ENCODE assay signal across 8 cellular contexts in the genomic region with DNA sequence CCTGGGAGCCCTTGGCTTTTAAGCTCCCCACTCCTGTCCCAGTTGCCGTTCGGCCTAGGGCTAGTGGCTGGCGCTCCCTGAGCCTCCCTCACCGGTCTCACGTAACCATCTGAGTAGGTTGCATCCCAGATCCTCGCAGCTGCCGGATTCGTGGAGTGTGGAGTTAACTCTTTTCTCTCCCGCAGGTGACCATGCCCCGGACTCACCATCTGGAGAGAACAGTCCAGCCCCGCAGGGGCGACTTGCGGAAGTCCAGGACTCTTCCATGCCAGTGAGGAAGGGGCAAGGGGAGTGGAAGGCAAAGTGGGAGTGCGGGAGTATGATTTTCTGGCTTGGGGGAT. TPM values are rescaled to one million over a fixed set of nuclear protein-coding genes. Genes with fewer than 3 reads are reported as not detected.
DNase-seq lines count a peak whose midpoint lies in the region; ATAC-seq, FAIRE-seq and TF ChIP-seq lines count a peak whose summit lies in the region.

No MANE protein-coding gene starts in this region.

- intact Hi-C loops in pancreas (cut with DNase I), result no loop called here

- ATAC-seq in SK-N-SH treated with all-trans-retinoic acid at 6 μM for 48 hours (no peak), pancreas (no peak), GM18505 (IDR thresholded peaks at IDR 0.05; ENCODE audit: unreplicated experiment) (no peak), HG03039 (IDR thresholded peaks at IDR 0.05; ENCODE audit: unreplicated experiment) (no peak), GM21515 (IDR thresholded peaks at IDR 0.05; ENCODE audit: unreplicated experiment) (no peak)

- H3K9me3 ChIP-seq in pancreas, result no peaks in the 10 kb centered on the region

- H3K4me3 ChIP-seq in GM08714 (ENCODE audit: low read length) (peak overlapping the region; percentile 82), fibroblast of mammary gland (ENCODE audit: control insufficient read depth, low read depth, low read length) (peak overlapping the region; percentile 90), pancreas (peak overlapping the region; percentile 95 to 100 (median 98))

- no peaks in the 10 kb centered on the region for H3K27me3 ChIP-seq in pancreas

- no peak for FAIRE-seq in pancreas (lab: Jason Lieb, UNC)

- peaks cover 0 to 26% (median 13%) of the 10 kb centered on the region in 3 donors for H3K36me3 ChIP-seq in pancreas

- TF ChIP-seq POLR2A in GM18505 (IDR thresholded peaks at IDR 0.05; ENCODE audit: borderline replicate concordance, extremely low read depth, insufficient read depth, insufficient read length), result no peak

- H3K27ac ChIP-seq in pancreas, result peak overlapping the region; percentile 81 to 93 (median 88)

- peaks cover 0 to 17% (median 12%) of the 10 kb centered on the region in 3 donors for H3K4me1 ChIP-seq in pancreas

- 4 to 5% methylated on average over 14 of the region's 14 CpGs for WGBS in pancreas, 2 donors

- TF ChIP-seq CTCF in fibroblast of mammary gland (conservative IDR thresholded peaks at IDR 0.05; ENCODE audit: control insufficient read depth, insufficient read depth, low read depth, low read length) (no peak), pancreas (IDR thresholded peaks at IDR 0.05) (no peak)

- DNase-seq in fibroblast of mammary gland (ENCODE audit: low read depth) (no peak), pancreas (peak in 2 of 6 donors; percentile 50 to 84), AG20443 (ENCODE audit: low spot score) (no peak)

TF ChIP-seq in SK-N-SH treated with all-trans-retinoic acid at 6 μM for 48 hours, 23 proteins besides CTCF, POLR2A, EP300 and RAD21:
- TF ChIP-seq PPARA (CRISPR knock-in tag; IDR thresholded peaks at IDR 0.05; ENCODE audit: borderline replicate concordance), result no peak
- TF ChIP-seq TSHZ2 (CRISPR knock-in tag; IDR thresholded peaks at IDR 0.05), result 0 out of 2 replicates have a peak, but pooled peaks have one; percentile 7

RNA-seq across cellular contexts. Expression of gene MUS81, which starts 0.9 kb away (rescaled TPM):
- total RNA-seq in pancreas, result 10 to 100 TPM; 12.7 to 29.5 (median 18.0) TPM
- 10 to 100 TPM; 60.7 to 62.6 TPM for polyA plus RNA-seq in pancreas

RNA-seq across cellular contexts. Expression of gene CFL1, which starts 3.2 kb away (rescaled TPM):
- total RNA-seq in pancreas, result 100 to 1,000 TPM in 4 of 6 donors, 10 to 100 TPM in 2; 87.8 to 311 (median 148) TPM
- polyA plus RNA-seq in pancreas, result 100 to 1,000 TPM; 164 to 231 TPM

RNA-seq across cellular contexts. Expression of gene EFEMP2, which starts 11.5 kb away (rescaled TPM):
- 10 to 100 TPM; 11.3 to 40.6 (median 14.9) TPM for total RNA-seq in pancreas
- 10 to 100 TPM; 38.3 to 51.0 TPM for polyA plus RNA-seq in pancreas

RNA-seq across cellular contexts. Expression of gene CTSW, which starts 18.5 kb away (rescaled TPM):
- under 1 TPM in 5 of 6 donors, not detected in 1; 0.14 to 0.72 (median 0.46) TPM for total RNA-seq in pancreas
- polyA plus RNA-seq in pancreas, result under 1 TPM; 0.31 to 0.65 TPM

RNA-seq across cellular contexts. Expression of gene FIBP, which starts 27.1 kb away (rescaled TPM):
- 10 to 100 TPM; 18.0 to 28.5 (median 22.7) TPM for total RNA-seq in pancreas
- 10 to 100 TPM; 35.0 to 56.2 TPM for polyA plus RNA-seq in pancreas
